ENCODE assay signal across 17 cellular contexts in the genomic region with DNA sequence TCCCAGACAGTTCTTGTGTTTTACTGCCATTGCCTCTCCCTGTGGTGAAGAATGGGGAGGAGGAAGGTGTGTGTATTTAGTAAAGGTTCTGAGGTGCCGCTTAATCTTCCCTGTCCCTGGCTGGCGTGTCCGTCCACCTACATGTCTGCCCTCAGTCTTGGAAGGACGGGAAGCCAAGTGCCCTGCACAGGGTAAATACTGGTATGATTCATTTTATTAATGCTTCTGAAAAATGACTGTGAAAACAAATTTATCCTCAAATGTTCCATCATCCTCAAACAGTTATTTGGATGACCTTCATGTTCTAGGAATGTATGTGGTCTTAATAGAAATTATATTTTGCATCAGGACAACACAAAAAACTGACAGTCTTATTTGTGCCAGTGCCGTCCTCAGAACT. TPM values are rescaled to one million over a fixed set of nuclear protein-coding genes. Genes with fewer than 3 reads are reported as not detected.
A peak's percentile ranks its signal among the peaks of the same experiment; 100 is the strongest.
DNase-seq lines count a peak whose midpoint lies in the region; ATAC-seq and TF ChIP-seq lines count a peak whose summit lies in the region.
"Had no signal": no experiment of that assay in that cellular context is flagged by ENCODE, and none has a peak within 500 bp of the region (broad histone marks: within the 10 kb centered on the region; RNA-seq: fewer than 3 reads in every experiment).

No MANE protein-coding gene starts in this region.

- TF ChIP-seq POLR2A in gastrocnemius medialis (IDR thresholded peaks at IDR 0.05) = no peak

- H3K27ac Mint-ChIP-seq in Caco-2 (ENCODE audit: unreplicated experiment) = peak overlapping the region; percentile 21
- H3K27ac Mint-ChIP-seq: activated CD4-positive, alpha-beta T cell treated with anti-CD3 and anti-CD28 coated beads, Interleukin-2, amount 10 ng/mL, durations not matched to agents 24 days and 14 days had no signal

- H3K27ac ChIP-seq in SK-N-SH (ENCODE audit: low read depth in 2 of 2, low read length in 1 of 2) (peak overlapping the region; percentile 20 to 63; a peak in 3 of 4 replicates), gastrocnemius medialis (peak overlapping the region; percentile 24 to 98 (median 62))

- H3K4me1 Mint-ChIP-seq in Caco-2 (ENCODE audit: low read depth, unreplicated experiment) = peaks cover 66% of the 10 kb centered on the region

- H3K27me3 Mint-ChIP-seq in Caco-2 (ENCODE audit: insufficient read depth, unreplicated experiment) = no peaks in the 10 kb centered on the region

- no peak for TF ChIP-seq RAD21 in SK-N-SH (IDR thresholded peaks at IDR 0.05; ENCODE audit: low read length)

- peaks cover 4% of the 10 kb centered on the region for H3F3A ChIP-seq in SK-N-SH (replicated peaks; ENCODE audit: insufficient read depth)

- H3K27me3 ChIP-seq in Caco-2 (replicated peaks; ENCODE audit: control insufficient read depth, insufficient read depth, low read length) = no peaks in the 10 kb centered on the region
- no peaks in the 10 kb centered on the region for H3K27me3 ChIP-seq in SK-N-SH (ENCODE audit: insufficient read depth)
- H3K27me3 ChIP-seq in gastrocnemius medialis = no peaks in the 10 kb centered on the region

- peaks cover 9% of the 10 kb centered on the region for H3K9me3 Mint-ChIP-seq in Caco-2 (ENCODE audit: unreplicated experiment)

- POLR2A ChIA-PET in Caco-2 (lab: Charles Lee) = no interaction called here
- POLR2A ChIA-PET in SK-N-SH (lab: Yijun Ruan, JAX) = interaction anchor here (2.1 kb wide), 1 partner anchor 35 kb away, joined by 11 read pairs; no protein-coding TSS in a partner anchor

- peaks cover 61% of the 10 kb centered on the region for H4K20me1 ChIP-seq in SK-N-SH (ENCODE audit: insufficient read depth)

- no peak for TF ChIP-seq EP300 in SK-N-SH (IDR thresholded peaks at IDR 0.05; ENCODE audit: borderline replicate concordance in 1 of 2, low read depth in 1 of 2, low read length in 1 of 2)

- no peak overlapping the region for H3K4me3 ChIP-seq in Caco-2 (ENCODE audit: low read depth, low read length)
- no peak overlapping the region for H3K4me3 ChIP-seq in SK-N-SH (ENCODE audit: low read depth in 2 of 2, low read length in 1 of 2)
- H3K4me3 ChIP-seq in gastrocnemius medialis = peak overlapping the region in 1 of 4 donors; percentile 81
- H3K4me3 ChIP-seq: K562 had no signal

- 89% methylated on average over 5 of the region's 5 CpGs for WGBS in SK-N-SH (ENCODE audit: low lambda C conversion rate)

- H2AFZ ChIP-seq in SK-N-SH (ENCODE audit: low read depth) = no peak overlapping the region

- no peak overlapping the region for H3K4me3 Mint-ChIP-seq in Caco-2 (ENCODE audit: unreplicated experiment)

- H3K9ac ChIP-seq in SK-N-SH = no peak overlapping the region

- H3K9me2 ChIP-seq in SK-N-SH = no peaks in the 10 kb centered on the region

- DNase-seq in Caco-2 = no peak
- DNase-seq in SK-N-SH = no peak
- peak; percentile 35 for DNase-seq in hepatic stellate cell (ENCODE audit: low spot score)
- no peak for DNase-seq in gastrocnemius medialis
- no peak for DNase-seq in nucleus accumbens (lab: John Stamatoyannopoulos, UW)
- DNase-seq: amygdala, cerebellar nuclear complex, kidney, midbrain, MV-4-11, NCI-H1930, NCI-H446 treated with DMSO at 0.1 percent for 48 hours had no signal

- ATAC-seq in gastrocnemius medialis (no peak), HG03571 (IDR thresholded peaks at IDR 0.05; ENCODE audit: unreplicated experiment) (no peak), HG03460 (IDR thresholded peaks at IDR 0.05; ENCODE audit: unreplicated experiment) (no peak)
- ATAC-seq: K562 had no signal

- intact Hi-C loops in Caco-2 (cut with micrococcal nuclease; ENCODE audit: unreplicated experiment) = no loop called here
- intact Hi-C loops in gastrocnemius medialis (cut with DNase I; ENCODE audit: low total_unique reads) = no loop called here

- no TSS peak for BruUV-seq in Caco-2 (replicated peaks; lab: Mats Ljungman, UMichigan)

- H3K36me3 Mint-ChIP-seq in Caco-2 (ENCODE audit: insufficient read depth, unreplicated experiment) = peaks cover 22% of the 10 kb centered on the region

- CTCF ChIA-PET in Caco-2 (lab: Charles Lee) = no interaction called here
- CTCF ChIA-PET in SK-N-SH (lab: Yijun Ruan, JAX) = interaction anchor here (0.7 to 8.7 kb wide), 5 partner anchors 16 to 62 kb away, joined by 4 to 57 read pairs (median 4); no protein-coding TSS in a partner anchor

- peaks cover 100% of the 10 kb centered on the region for H3K79me2 ChIP-seq in SK-N-SH (ENCODE audit: insufficient read depth)

- in situ Hi-C loops in gastrocnemius medialis (cut with MboI; ENCODE audit: low sequenced_read_pairs in 4 of 4) = no loop called here

- H3K36me3 ChIP-seq in Caco-2 (ENCODE audit: control insufficient read depth, insufficient read depth, low read length) = peaks cover 2% of the 10 kb centered on the region; the same call in 1 of the 2 replicates
- peaks cover 0 to 11% of the 10 kb centered on the region in 2 experiments for H3K36me3 ChIP-seq in SK-N-SH (replicated peaks in 1 of 2; ENCODE audit: control insufficient read depth in 1 of 2, insufficient read depth in 2 of 2, low read length in 1 of 2)
- H3K36me3 ChIP-seq in gastrocnemius medialis = no peaks in the 10 kb centered on the region

- H3K4me2 ChIP-seq in SK-N-SH = no peak overlapping the region

- H3K9me3 ChIP-seq in Caco-2 = no peaks in the 10 kb centered on the region
- no peaks in the 10 kb centered on the region for H3K9me3 ChIP-seq in SK-N-SH
- no peaks in the 10 kb centered on the region for H3K9me3 ChIP-seq in gastrocnemius medialis

- peaks cover 64% of the 10 kb centered on the region for H3K4me1 ChIP-seq in Caco-2
- peaks cover 18 to 70% of the 10 kb centered on the region in 2 experiments; a peak in 3 of 4 replicates for H3K4me1 ChIP-seq in SK-N-SH (ENCODE audit: control insufficient read depth in 1 of 2, insufficient read depth in 2 of 2, low read depth in 1 of 2, low read length in 1 of 2)
- peaks cover 44 to 60% of the 10 kb centered on the region in 2 donors for H3K4me1 ChIP-seq in gastrocnemius medialis

- TF ChIP-seq CTCF in Caco-2 (IDR thresholded peaks at IDR 0.05; ENCODE audit: insufficient read depth in 1 of 2, low read depth in 1 of 2, low read length in 1 of 2, severe bottlenecking in 1 of 2, unreplicated experiment in 1 of 2) (no peak), SK-N-SH (IDR thresholded peaks at IDR 0.05) (no peak), gastrocnemius medialis (IDR thresholded peaks at IDR 0.05 in 4 of 5, conservative IDR thresholded peaks at IDR 0.05 in 1 of 5) (no peak)

TF ChIP-seq in SK-N-SH, 30 proteins besides CTCF, POLR2A, EP300 and RAD21:
- no peak for TF ChIP-seq NFIC (IDR thresholded peaks at IDR 0.05; ENCODE audit: borderline replicate concordance)
- no peak for TF ChIP-seq SMC3 (IDR thresholded peaks at IDR 0.05; ENCODE audit: low read depth, low read length)
- TF ChIP-seq SIN3A (IDR thresholded peaks at IDR 0.05; ENCODE audit: borderline replicate concordance, low read depth, low read length) = no peak
- no peak for TF ChIP-seq MEF2A (IDR thresholded peaks at IDR 0.05; ENCODE audit: borderline replicate concordance, low read depth)
TF ChIP-seq in SK-N-SH: peak in this region for 0.

RNA-seq across cellular contexts. Expression of a gene that starts 6.6 kb away (rescaled TPM):
- 68.1 and 77.3 TPM in 2 replicates for total RNA-seq in Caco-2 (2022)
- 69.2 and 92.2 TPM in 2 replicates for polyA plus RNA-seq in SK-N-SH (2012; rRNA removed)
- polyA plus RNA-seq in SK-N-SH (2012; cell fraction: cytosol; rRNA removed) = 66.4 and 74.6 TPM in 2 replicates
- polyA plus RNA-seq in SK-N-SH (2012; cell fraction: nucleus; rRNA removed) = 83.4 and 100 TPM in 2 replicates
- total RNA-seq in gastrocnemius medialis = 10 to 100 TPM; 61.5 to 95.1 (median 90.0) TPM
- polyA plus RNA-seq: neural cell had no signal
